In the genomic region with DNA sequence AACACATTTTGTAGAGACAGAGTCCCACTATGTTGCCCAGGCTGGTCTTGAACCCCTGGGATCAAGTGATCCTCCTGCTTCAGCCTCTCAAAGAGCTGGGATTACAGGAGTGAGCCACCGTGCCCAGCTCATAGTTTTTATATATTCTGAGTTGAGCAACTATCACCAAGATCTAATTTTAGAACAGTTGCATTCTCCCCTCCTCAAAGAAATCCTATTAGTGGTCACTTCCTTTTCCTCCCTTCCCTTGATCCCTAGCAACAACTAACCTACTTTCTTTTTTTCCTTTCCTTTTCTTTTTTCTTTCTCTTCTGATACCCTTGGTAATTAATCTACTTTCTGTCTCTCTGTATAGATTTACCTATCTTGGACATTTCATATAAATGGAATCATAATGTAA, we compare ENCODE assay signal across 1 cellular context.
A peak's percentile ranks its signal among the peaks of the same experiment; 100 is the strongest.
TF ChIP-seq lines count a peak whose summit lies in the region.

No MANE protein-coding gene starts in this region.

TF ChIP-seq in IMR-90, 13 proteins besides CTCF, POLR2A, EP300 and RAD21:
- TF ChIP-seq, protein P1, sequence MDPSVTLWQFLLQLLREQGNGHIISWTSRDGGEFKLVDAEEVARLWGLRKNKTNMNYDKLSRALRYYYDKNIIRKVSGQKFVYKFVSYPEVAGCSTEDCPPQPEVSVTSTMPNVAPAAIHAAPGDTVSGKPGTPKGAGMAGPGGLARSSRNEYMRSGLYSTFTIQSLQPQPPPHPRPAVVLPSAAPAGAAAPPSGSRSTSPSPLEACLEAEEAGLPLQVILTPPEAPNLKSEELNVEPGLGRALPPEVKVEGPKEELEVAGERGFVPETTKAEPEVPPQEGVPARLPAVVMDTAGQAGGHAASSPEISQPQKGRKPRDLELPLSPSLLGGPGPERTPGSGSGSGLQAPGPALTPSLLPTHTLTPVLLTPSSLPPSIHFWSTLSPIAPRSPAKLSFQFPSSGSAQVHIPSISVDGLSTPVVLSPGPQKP (IDR thresholded peaks at IDR 0.05; ENCODE audit: borderline replicate concordance, low read depth, low read length) = no peak
- TF ChIP-seq CEBPB (IDR thresholded peaks at IDR 0.05; ENCODE audit: low read depth, low read length) (peak; percentile 47; the same call in 1 of the 2 replicates), SMC3 (IDR thresholded peaks at IDR 0.05; ENCODE audit: low read depth, low read length) (no peak), MAFK (IDR thresholded peaks at IDR 0.05; ENCODE audit: low read depth, low read length) (no peak), NFE2L2 (IDR thresholded peaks at IDR 0.05; ENCODE audit: low read depth, low read length) (no peak)
